In genomic region chr18:44098551-44099098, GRCh38 we compare ENCODE assay signal across 7 cellular contexts.
DNase-seq lines count a peak whose midpoint lies in the region; ATAC-seq and TF ChIP-seq lines count a peak whose summit lies in the region.

No MANE protein-coding gene starts in this region.

- no peak overlapping the region for H3K4me3 Mint-ChIP-seq in chondrocyte (ENCODE audit: unreplicated experiment)

- H3K27ac Mint-ChIP-seq in chondrocyte (ENCODE audit: unreplicated experiment): no peak overlapping the region

- H3K9me3 Mint-ChIP-seq in chondrocyte (ENCODE audit: low read depth): peaks cover 36% of the 10 kb centered on the region

- H3K27me3 Mint-ChIP-seq in chondrocyte (ENCODE audit: low read depth): no peaks in the 10 kb centered on the region

- ATAC-seq in GM21576 (IDR thresholded peaks at IDR 0.05; ENCODE audit: unreplicated experiment): no peak

- TF ChIP-seq CTCF in GM13977 (IDR thresholded peaks at IDR 0.05; ENCODE audit: extremely low read depth, insufficient read depth, missing control alignments) (peak; percentile 24), chondrocyte (IDR thresholded peaks at IDR 0.05) (peak; percentile 74)

- in situ Hi-C loops in GM13977 (cut with MboI; ENCODE audit: low pct_unique_long_range_greater_than_20kb, low sequenced_read_pairs, unreplicated experiment): no loop called here

- DNase-seq in GM13977 (ENCODE audit: low spot score) (peak; percentile 5), NCI-H1092 (lab: John Stamatoyannopoulos, UW) (peak; percentile 6), chondrocyte (ENCODE audit: low spot score) (no peak), renal cortical epithelial cell (ENCODE audit: low read depth) (peak; percentile 33), NCI-H1694 treated with DMSO at 0.1 percent for 48 hours (lab: John Stamatoyannopoulos, UW) (no peak), GM19240 (ENCODE audit: insufficient read length, low spot score) (no peak)

- peaks cover 7% of the 10 kb centered on the region for H3K4me1 Mint-ChIP-seq in chondrocyte (ENCODE audit: low read depth)

- H3K36me3 Mint-ChIP-seq in chondrocyte (ENCODE audit: low read depth): peaks cover 4% of the 10 kb centered on the region

Comparison
In these comparisons a context has a peak if more than half of its experiments do, and no peak if none do; other contexts are left out.
1. DNase-seq: peak in GM13977 (single experiment), NCI-H1092 (single experiment) and renal cortical epithelial cell (single experiment); none in chondrocyte (single experiment), NCI-H1694 treated with DMSO at 0.1 percent for 48 hours (single experiment) and GM19240 (single experiment).